1 cellular context compared by ENCODE assay signal in genomic region chr10:3350205-3350604, GRCh38.
TF ChIP-seq lines count a peak whose summit lies in the region.

No MANE protein-coding gene starts in this region.

TF ChIP-seq in WTC11, 78 proteins besides CTCF, POLR2A, EP300 and RAD21:
- TF ChIP-seq SMAD3 (CRISPR knock-in tag; IDR thresholded peaks at IDR 0.05; ENCODE audit: borderline replicate concordance) (no peak), NFATC4 (CRISPR knock-in tag; IDR thresholded peaks at IDR 0.05) (no peak), MLX (CRISPR knock-in tag; IDR thresholded peaks at IDR 0.05) (no peak), ZBTB21 (CRISPR knock-in tag; IDR thresholded peaks at IDR 0.05; ENCODE audit: borderline replicate concordance) (no peak), AR (CRISPR knock-in tag; IDR thresholded peaks at IDR 0.05) (no peak), JUN (CRISPR knock-in tag; IDR thresholded peaks at IDR 0.05) (no peak), ATF3 (CRISPR knock-in tag; conservative IDR thresholded peaks at IDR 0.05) (no peak), JAZF1 (CRISPR knock-in tag; IDR thresholded peaks at IDR 0.05) (no peak), ATF1 (CRISPR knock-in tag; IDR thresholded peaks at IDR 0.05) (no peak), AFF4 (CRISPR knock-in tag; IDR thresholded peaks at IDR 0.05; ENCODE audit: borderline replicate concordance) (no peak), ATF6 (CRISPR knock-in tag; IDR thresholded peaks at IDR 0.05) (no peak), FOXP4 (CRISPR knock-in tag; IDR thresholded peaks at IDR 0.05) (no peak), NR3C1 (CRISPR knock-in tag; conservative IDR thresholded peaks at IDR 0.05; ENCODE audit: low read depth) (no peak), TCF7 (CRISPR knock-in tag; IDR thresholded peaks at IDR 0.05; ENCODE audit: low read depth) (no peak), GTF2I (CRISPR knock-in tag; conservative IDR thresholded peaks at IDR 0.05) (no peak), ZNF423 (CRISPR knock-in tag; IDR thresholded peaks at IDR 0.05) (no peak), CREB1 (CRISPR knock-in tag; IDR thresholded peaks at IDR 0.05) (no peak)
